Comparison of ENCODE assay signal across 28 cellular contexts in the genomic region with DNA sequence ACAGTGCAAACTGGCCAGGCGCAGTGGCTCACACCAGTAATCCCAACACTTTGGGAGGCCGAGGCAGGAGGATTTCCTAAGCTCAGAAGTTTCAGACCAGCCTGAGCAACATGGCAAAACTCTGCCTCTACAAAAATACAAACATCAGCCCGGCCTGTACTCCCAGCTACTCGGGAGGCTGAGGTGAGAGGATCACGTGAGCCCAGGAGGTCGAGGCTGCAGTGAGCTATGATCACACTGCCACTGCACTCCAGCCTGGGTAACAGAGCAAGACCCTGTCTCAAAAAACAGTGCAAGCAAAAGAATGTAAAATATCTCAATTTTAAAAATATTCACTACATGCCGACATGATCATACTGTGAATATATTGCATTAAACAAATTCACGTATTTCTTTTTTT.
"Had no signal": no experiment of that assay in that cellular context is flagged by ENCODE, and none has a peak within 500 bp of the region (broad histone marks: within the 10 kb centered on the region; RNA-seq: fewer than 3 reads in every experiment).

No MANE protein-coding gene starts in this region.

- DNase-seq: naive thymus-derived CD8-positive, alpha-beta T cell; nephron progenitor cell; occipital lobe; ovary; posterior cingulate gyrus; psoas muscle; right cardiac atrium; spleen; stimulated activated CD4-positive, alpha-beta T cell treated with anti-CD3 and anti-CD28 coated beads, Interleukin-12 subunit alpha, Interleukin-12 subunit beta, amount 100 ng/mL, for 4 hours; stimulated activated CD4-positive, alpha-beta T cell treated with anti-CD3 and anti-CD28 coated beads, Interleukin-1b, Interleukin-23, amount 100 ng/mL, for 48 hours; stimulated activated CD4-positive, alpha-beta T cell treated with anti-CD3 and anti-CD28 coated beads, Interleukin-4, amount 100 ng/mL, for 1 hour; stimulated activated CD4-positive, alpha-beta T cell treated with anti-CD3 and anti-CD28 coated beads, Interleukin-4, amount 100 ng/mL, for 4 hours; stimulated activated CD8-positive, alpha-beta memory T cell treated with anti-CD3 and anti-CD28 coated beads, Interleukin-4, amount 100 ng/mL, for 48 hours; stimulated activated naive CD4-positive, alpha-beta T cell; stimulated activated naive CD8-positive, alpha-beta T cell treated with anti-CD3 and anti-CD28 coated beads, Interleukin-15, amount 100 ng/mL, for 72 hours; stimulated activated naive CD8-positive, alpha-beta T cell treated with anti-CD3 and anti-CD28 coated beads, Interleukin-15, Interleukin-2, amounts not matched to agents 100 U/mL and 50 U/mL, for 24 hours; substantia nigra; testis; tibial artery; transverse colon; upper lobe of right lung; uterus had no signal

- H3K27me3 ChIP-seq: ovary, testis, uterus had no signal

- H3K9ac ChIP-seq: parathyroid adenoma had no signal

- H3K36me3 ChIP-seq: ovary, spleen, suprapubic skin, tibial artery, transverse colon, upper lobe of right lung, uterus had no signal

- H2AFZ ChIP-seq: parathyroid adenoma had no signal

- H3K4me1 ChIP-seq: parathyroid adenoma, psoas muscle, spleen, suprapubic skin, testis, transverse colon, upper lobe of right lung, uterus had no signal

- ATAC-seq: naive thymus-derived CD8-positive, alpha-beta T cell; right cardiac atrium; sciatic nerve; stimulated activated memory B cell treated with anti-CD40 and anti-IgM and Interleukin-4, amounts not matched to agents 10 μg/mL and 1 μg/mL and 100 μg/mL, for 72 hours; stimulated activated naive CD8-positive, alpha-beta T cell treated with anti-CD3 and anti-CD28 coated beads, Interleukin-15, amount 100 ng/mL, for 72 hours; stimulated activated naive CD8-positive, alpha-beta T cell treated with anti-CD3 and anti-CD28 coated beads, Interleukin-15, Interleukin-2, amounts not matched to agents 100 U/mL and 50 U/mL, for 24 hours; upper lobe of right lung had no signal

- H3K4me3 ChIP-seq: ovary, psoas muscle, skin epidermis, smooth muscle cell, spleen, suprapubic skin, testis, tibial artery, transverse colon, upper lobe of right lung, uterus had no signal

- H3K4me2 ChIP-seq: smooth muscle cell had no signal

- H3K9me3 ChIP-seq: ovary, psoas muscle, spleen, suprapubic skin, testis, tibial artery, transverse colon, upper lobe of right lung, uterus had no signal

- H3K27ac ChIP-seq: ovary, parathyroid adenoma, psoas muscle, skin epidermis, spleen, suprapubic skin, testis, tibial artery, transverse colon, upper lobe of right lung, uterus had no signal
